In genomic region chr10:133242611-133243356, GRCh38 we compare ENCODE assay signal across 15 cellular contexts. TPM values are rescaled to one million over a fixed set of nuclear protein-coding genes. Genes with fewer than 3 reads are reported as not detected.
DNase-seq lines count a peak whose midpoint lies in the region; ATAC-seq lines count a peak whose summit lies in the region.
"Had no signal": no experiment of that assay in that cellular context is flagged by ENCODE, and none has a peak within 500 bp of the region (broad histone marks: within the 10 kb centered on the region; RNA-seq: fewer than 3 reads in every experiment).

No MANE protein-coding gene starts in this region.

- in situ Hi-C loops in GM23248 (cut with MboI), result no loop called here

- peaks cover 6% of the 10 kb centered on the region; the same call in 1 of the 2 replicates for H4K20me1 ChIP-seq in BLaER1
- H4K20me1 ChIP-seq in GM23248 (ENCODE audit: insufficient read depth), result no peaks in the 10 kb centered on the region

- no peak overlapping the region for H3K4me3 ChIP-seq in BLaER1
- H3K4me3 ChIP-seq in GM23248, result no peak overlapping the region

- ATAC-seq in activated T-helper 17 cell treated with anti-CD3 and anti-CD28 coated beads, Interleukin-2, amount 50 U/mL, for 72 hours (replicated peaks), result no peak
- ATAC-seq in memory B cell (ENCODE audit: low read depth) (no peak), GM21619 (IDR thresholded peaks at IDR 0.05; ENCODE audit: unreplicated experiment) (no peak)
- ATAC-seq: left colon had no signal

- H3K27me3 ChIP-seq in BLaER1 (peaks cover 47% of the 10 kb centered on the region), GM23248 (replicated peaks; ENCODE audit: insufficient read depth) (peaks cover 42% of the 10 kb centered on the region)

- peaks cover 88% of the 10 kb centered on the region for H3K4me1 ChIP-seq in BLaER1
- H3K4me1 ChIP-seq in GM23248 (ENCODE audit: insufficient read depth), result no peaks in the 10 kb centered on the region

- H3K9ac ChIP-seq in BLaER1 (no peak overlapping the region), GM23248 (no peak overlapping the region)

- 55 to 59% methylated on average over 27 of the region's 27 CpGs for WGBS in GM23248 (ENCODE audit: low coverage in 1 of 2, low lambda C conversion rate in 2 of 2, missing lambda C conversion rate in 2 of 2), 2 experiments

- H3K4me3 Mint-ChIP-seq in activated T-helper 17 cell treated with anti-CD3 and anti-CD28 coated beads, Interleukin-2, amount 50 U/mL, for 72 hours, result peak overlapping the region; percentile 53
- H3K4me3 Mint-ChIP-seq in memory B cell, result peak overlapping the region; percentile 67

- DNase-seq in GM23248, result peak; percentile 74
- DNase-seq in memory B cell (ENCODE audit: low spot score in 2 of 2), result no peak
- no peak for DNase-seq in DMS53 (lab: John Stamatoyannopoulos, UW)
- DNase-seq in stimulated activated CD4-positive, alpha-beta T cell treated with anti-CD3 and anti-CD28 coated beads, Interleukin-4, amount 100 ng/mL, for 24 hours, result no peak
- DNase-seq: activated CD4-positive, alpha-beta T cell treated with anti-CD3 and anti-CD28 coated beads for 48 hours; brain microvascular endothelial cell; H7; left colon; NCI-H2107; stimulated activated CD4-positive, alpha-beta T cell treated with anti-CD3 and anti-CD28 coated beads, Interleukin-4, amount 100 ng/mL, for 4 hours had no signal

- no peaks in the 10 kb centered on the region for H3K36me3 ChIP-seq in BLaER1
- H3K36me3 ChIP-seq in GM23248 (ENCODE audit: low read depth), result no peaks in the 10 kb centered on the region
- H3K36me3 ChIP-seq: brain microvascular endothelial cell had no signal

- no peak overlapping the region for H3K27ac Mint-ChIP-seq in activated T-helper 17 cell treated with anti-CD3 and anti-CD28 coated beads, Interleukin-2, amount 50 U/mL, for 72 hours
- H3K27ac Mint-ChIP-seq in memory B cell, result no peak overlapping the region
- H3K27ac Mint-ChIP-seq: stimulated activated naive CD8-positive, alpha-beta T cell treated with anti-CD3 and anti-CD28 coated beads, Interleukin-15, Interleukin-2, amounts not matched to agents 100 ng/mL and 50 ng/mL, for 24 hours had no signal

- peaks cover 30% of the 10 kb centered on the region for H3K27me3 Mint-ChIP-seq in activated T-helper 17 cell treated with anti-CD3 and anti-CD28 coated beads, Interleukin-2, amount 50 U/mL, for 72 hours
- peaks cover 11% of the 10 kb centered on the region for H3K27me3 Mint-ChIP-seq in memory B cell

- no peaks in the 10 kb centered on the region for H3K36me3 Mint-ChIP-seq in activated T-helper 17 cell treated with anti-CD3 and anti-CD28 coated beads, Interleukin-2, amount 50 U/mL, for 72 hours (ENCODE audit: low read depth)
- H3K36me3 Mint-ChIP-seq in memory B cell, result no peaks in the 10 kb centered on the region

- no peak overlapping the region for H3K27ac ChIP-seq in BLaER1
- H3K27ac ChIP-seq in GM23248, result no peak overlapping the region
- H3K27ac ChIP-seq: brain microvascular endothelial cell had no signal

- H3K9me3 Mint-ChIP-seq in activated T-helper 17 cell treated with anti-CD3 and anti-CD28 coated beads, Interleukin-2, amount 50 U/mL, for 72 hours, result no peaks in the 10 kb centered on the region
- H3K9me3 Mint-ChIP-seq in memory B cell, result no peaks in the 10 kb centered on the region
- H3K9me3 Mint-ChIP-seq: stimulated activated naive CD8-positive, alpha-beta T cell treated with anti-CD3 and anti-CD28 coated beads, Interleukin-15, Interleukin-2, amounts not matched to agents 100 ng/mL and 50 ng/mL, for 24 hours had no signal

- peak overlapping the region; percentile 96 for H3K4me2 ChIP-seq in BLaER1
- H3K4me2 ChIP-seq in GM23248 (ENCODE audit: unreplicated experiment), result no peak overlapping the region

- peaks cover 5% of the 10 kb centered on the region for H3K4me1 Mint-ChIP-seq in activated T-helper 17 cell treated with anti-CD3 and anti-CD28 coated beads, Interleukin-2, amount 50 U/mL, for 72 hours
- H3K4me1 Mint-ChIP-seq in memory B cell, result peaks cover 26% of the 10 kb centered on the region

- H3K9me2 ChIP-seq in GM23248 (ENCODE audit: insufficient read depth), result no peaks in the 10 kb centered on the region

- no peak overlapping the region for H2AFZ ChIP-seq in GM23248

- no peaks in the 10 kb centered on the region for H3K9me3 ChIP-seq in BLaER1
- H3K9me3 ChIP-seq in GM23248 (ENCODE audit: low read depth), result no peaks in the 10 kb centered on the region

- H3K79me2 ChIP-seq in GM23248 (ENCODE audit: insufficient read depth), result no peaks in the 10 kb centered on the region

- no peaks in the 10 kb centered on the region for H3F3A ChIP-seq in GM23248 (ENCODE audit: insufficient read depth)

RNA-seq across cellular contexts. Expression of gene VENTX, which starts 5.1 kb away (rescaled TPM):
- not detected in 2 replicates for total RNA-seq in GM23248 (2014; rRNA removed; shearing (Covaris generic))
- polyA plus RNA-seq in GM23248 (2016; fragmentation: Nextera tagmentation; extraction: Ambion mirVana), result not detected in 2 replicates
- under 1 TPM in 1 of 2 donors, not detected in 1; 0.21 TPM for total RNA-seq in activated T-helper 17 cell treated with anti-CD3 and anti-CD28 coated beads, Interleukin-2, amount 50 U/mL, for 72 hours

RNA-seq across cellular contexts. Expression of gene UTF1, which starts 12.8 kb away (rescaled TPM):
- total RNA-seq in GM23248 (2014; rRNA removed; shearing (Covaris generic)), result not detected in 2 replicates
- not detected in 2 replicates for polyA plus RNA-seq in GM23248 (2016; fragmentation: Nextera tagmentation; extraction: Ambion mirVana)
- total RNA-seq in activated T-helper 17 cell treated with anti-CD3 and anti-CD28 coated beads, Interleukin-2, amount 50 U/mL, for 72 hours, result not detected
- total RNA-seq: left colon, myocyte had no signal

RNA-seq across cellular contexts. Expression of gene ADAM8, which starts 33.9 kb away (rescaled TPM):
- total RNA-seq in GM23248 (2014; rRNA removed; shearing (Covaris generic)), result 0.25 and 0.76 TPM in 2 replicates
- 0.19 TPM in 1 of 2 replicates, not detected in the other for polyA plus RNA-seq in GM23248 (2016; fragmentation: Nextera tagmentation; extraction: Ambion mirVana)
- total RNA-seq in activated T-helper 17 cell treated with anti-CD3 and anti-CD28 coated beads, Interleukin-2, amount 50 U/mL, for 72 hours, result 100 to 1,000 TPM in 1 of 2 donors, 10 to 100 TPM in 1; 83.7 to 336 TPM

Comparison
In these comparisons a context has a peak if more than half of its experiments do, and no peak if none do; other contexts are left out.
1. RNA of gene ADAM8, which starts 33.9 kb away (total RNA-seq): 83.7 to 336 TPM in activated T-helper 17 cell treated with anti-CD3 and anti-CD28 coated beads, Interleukin-2, amount 50 U/mL, for 72 hours; 0.25 to 0.76 TPM in GM23248; every median in the first group is over 10 times any median in the second.